ENCODE assay signal across 25 cellular contexts in genomic region chr5:114393159-114393558, GRCh38. TPM values are rescaled to one million over a fixed set of nuclear protein-coding genes. Genes with fewer than 3 reads are reported as not detected.
"Had no signal": no experiment of that assay in that cellular context is flagged by ENCODE, and none has a peak within 500 bp of the region (broad histone marks: within the 10 kb centered on the region; RNA-seq: fewer than 3 reads in every experiment).

No MANE protein-coding gene starts in this region.

- H3K27me3 ChIP-seq: SJSA1 had no signal

- H3K36me3 ChIP-seq: MG63, SJSA1 had no signal

- H3K4me3 ChIP-seq: MG63, SJSA1, SK-N-MC had no signal

- FAIRE-seq: RCC 7860 had no signal

- DNase-seq: Karpas-422, KG1, MG63, NCI-H1092, NCI-H1105 treated with DMSO at 0.1 percent for 48 hours, NCI-H1417 treated with DMSO at 0.1 percent for 48 hours, NCI-H146, NCI-H1694 treated with DMSO at 0.1 percent for 48 hours, NCI-H1930, NCI-H2081, NCI-H2107, NCI-H2171, NCI-H226, NCI-H446, NCI-H510A, NCI-H524 treated with DMSO at 0.1 percent for 48 hours, NCI-H69, NCI-H774, Right ventricle myocardium superior, RPMI8226, SIG-M5 had no signal

- H3K9me3 ChIP-seq: MG63, SJSA1 had no signal

- H3K27ac ChIP-seq: SJSA1, SK-N-MC had no signal

RNA-seq across cellular contexts. Expression of gene KCNN2, which starts 31.3 kb away (rescaled TPM):
- total RNA-seq: HT-29 had no signal
